In genomic region chr20:36085686-36086267, GRCh38 we compare ENCODE assay signal across 11 cellular contexts.
A peak's percentile ranks its signal among the peaks of the same experiment; 100 is the strongest.
DNase-seq lines count a peak whose midpoint lies in the region; ATAC-seq, FAIRE-seq and TF ChIP-seq lines count a peak whose summit lies in the region.
"Had no signal": no experiment of that assay in that cellular context is flagged by ENCODE, and none has a peak within 500 bp of the region (broad histone marks: within the 10 kb centered on the region; RNA-seq: fewer than 3 reads in every experiment).

No MANE protein-coding gene starts in this region.

- H3K4me3 ChIP-seq in Peyer's patch (no peak overlapping the region), epithelial cell of proximal tubule (ENCODE audit: low read depth, low read length) (no peak overlapping the region)

- ATAC-seq in HG03108 (IDR thresholded peaks at IDR 0.05; ENCODE audit: unreplicated experiment), result no peak

- H3K27ac ChIP-seq in Peyer's patch, result peak overlapping the region in 3 of 4 donors; percentile 52 to 88 (median 77)

- H3K36me3 ChIP-seq in Peyer's patch, result no peaks in the 10 kb centered on the region

- H3K27me3 Mint-ChIP-seq in T-helper 2 cell treated with Interferon-gamma antibody and Interleukin-4, amounts not matched to agents 5 μg/mL and 100 μg/mL, for 36 hours (ENCODE audit: low read depth), result peaks cover 30% of the 10 kb centered on the region

- no peak for TF ChIP-seq POLR2A in H54 (IDR thresholded peaks at IDR 0.05; ENCODE audit: low read depth, low read length)
- peak in 1 of 2 donors; percentile 27 for TF ChIP-seq POLR2A in Peyer's patch (IDR thresholded peaks at IDR 0.05)

- no peaks in the 10 kb centered on the region for H3K9me3 Mint-ChIP-seq in T-helper 2 cell treated with Interferon-gamma antibody and Interleukin-4, amounts not matched to agents 5 μg/mL and 100 μg/mL, for 36 hours
- H3K9me3 Mint-ChIP-seq: immature natural killer cell had no signal

- no peaks in the 10 kb centered on the region for H3K36me3 Mint-ChIP-seq in T-helper 2 cell treated with Interferon-gamma antibody and Interleukin-4, amounts not matched to agents 5 μg/mL and 100 μg/mL, for 36 hours (ENCODE audit: low read depth)

- H3K27me3 ChIP-seq in Peyer's patch, result no peaks in the 10 kb centered on the region

- no peak for DNase-seq in H54 (ENCODE audit: insufficient read length, low spot score)
- DNase-seq in Peyer's patch, result peak in 2 of 3 donors; percentile 72 to 84
- peak; percentile 78 for DNase-seq in epithelial cell of proximal tubule (ENCODE audit: low read depth)
- DNase-seq in renal cortical epithelial cell (ENCODE audit: low read depth), result peak; percentile 95
- no peak for DNase-seq in T-helper 2 cell treated with Interferon-gamma antibody and Interleukin-4, amounts not matched to agents 5 μg/mL and 100 μg/mL, for 36 hours (ENCODE audit: low spot score)
- DNase-seq in germinal center (ENCODE audit: low spot score), result no peak
- no peak for DNase-seq in GOT3 (lab: John Stamatoyannopoulos, UW)
- DNase-seq: activated naive CD4-positive, alpha-beta T cell; immature natural killer cell; stimulated activated CD4-positive, alpha-beta T cell treated with anti-CD3 and anti-CD28 coated beads, Interleukin-4, amount 100 ng/mL, for 1 hour had no signal

- no peak overlapping the region for H3K4me3 Mint-ChIP-seq in T-helper 2 cell treated with Interferon-gamma antibody and Interleukin-4, amounts not matched to agents 5 μg/mL and 100 μg/mL, for 36 hours
- H3K4me3 Mint-ChIP-seq: immature natural killer cell had no signal

- H3K9me3 ChIP-seq in Peyer's patch, result no peaks in the 10 kb centered on the region

- no peaks in the 10 kb centered on the region for H3K4me1 Mint-ChIP-seq in T-helper 2 cell treated with Interferon-gamma antibody and Interleukin-4, amounts not matched to agents 5 μg/mL and 100 μg/mL, for 36 hours (ENCODE audit: low read depth)
- H3K4me1 Mint-ChIP-seq: immature natural killer cell had no signal

- no peak overlapping the region for H3K27ac Mint-ChIP-seq in T-helper 2 cell treated with Interferon-gamma antibody and Interleukin-4, amounts not matched to agents 5 μg/mL and 100 μg/mL, for 36 hours
- H3K27ac Mint-ChIP-seq: immature natural killer cell had no signal

- TF ChIP-seq CTCF in Peyer's patch (IDR thresholded peaks at IDR 0.05), result peak in 1 of 6 experiments; percentile 3
- no peak for TF ChIP-seq CTCF in epithelial cell of proximal tubule (conservative IDR thresholded peaks at IDR 0.05; ENCODE audit: low read depth, low read length)

- H3K4me1 ChIP-seq in Peyer's patch, result peaks cover 0 to 9% (median 3%) of the 10 kb centered on the region in 4 donors

- FAIRE-seq in H54 (lab: Jason Lieb, UNC), result peak; percentile 65

Comparison
In these comparisons a context has a peak if more than half of its experiments do, and no peak if none do; other contexts are left out.
1. DNase-seq: peak in Peyer's patch (2 of 3), epithelial cell of proximal tubule (single experiment) and renal cortical epithelial cell (single experiment); none in H54 (single experiment), T-helper 2 cell treated with Interferon-gamma antibody and Interleukin-4, amounts not matched to agents 5 μg/mL and 100 μg/mL, for 36 hours (single experiment), germinal center (single experiment) and GOT3 (single experiment).